Comparison of ENCODE assay signal across 1 cellular context in the genomic region with DNA sequence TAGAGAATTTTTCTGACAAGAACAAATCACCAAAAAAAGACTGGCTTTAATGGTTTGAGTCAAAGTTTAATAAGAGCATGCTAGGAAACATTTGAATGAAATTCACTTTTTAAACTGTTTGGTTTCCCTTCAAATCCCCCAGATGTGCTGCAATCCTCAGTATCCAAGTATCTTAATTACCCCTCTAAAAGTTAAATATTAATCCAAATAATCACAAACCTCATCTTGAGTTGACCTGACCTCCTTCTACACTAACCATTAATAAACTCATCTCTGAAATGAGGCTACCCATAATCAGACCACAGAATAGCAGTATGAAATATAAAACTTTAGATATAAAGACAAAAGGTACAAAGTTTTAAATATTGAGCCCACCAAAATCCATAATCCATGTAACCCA.
TF ChIP-seq lines count a peak whose summit lies in the region.

No MANE protein-coding gene starts in this region.

TF ChIP-seq in GM23338, 12 proteins besides CTCF, POLR2A, EP300 and RAD21:
- TF ChIP-seq, protein P1, sequence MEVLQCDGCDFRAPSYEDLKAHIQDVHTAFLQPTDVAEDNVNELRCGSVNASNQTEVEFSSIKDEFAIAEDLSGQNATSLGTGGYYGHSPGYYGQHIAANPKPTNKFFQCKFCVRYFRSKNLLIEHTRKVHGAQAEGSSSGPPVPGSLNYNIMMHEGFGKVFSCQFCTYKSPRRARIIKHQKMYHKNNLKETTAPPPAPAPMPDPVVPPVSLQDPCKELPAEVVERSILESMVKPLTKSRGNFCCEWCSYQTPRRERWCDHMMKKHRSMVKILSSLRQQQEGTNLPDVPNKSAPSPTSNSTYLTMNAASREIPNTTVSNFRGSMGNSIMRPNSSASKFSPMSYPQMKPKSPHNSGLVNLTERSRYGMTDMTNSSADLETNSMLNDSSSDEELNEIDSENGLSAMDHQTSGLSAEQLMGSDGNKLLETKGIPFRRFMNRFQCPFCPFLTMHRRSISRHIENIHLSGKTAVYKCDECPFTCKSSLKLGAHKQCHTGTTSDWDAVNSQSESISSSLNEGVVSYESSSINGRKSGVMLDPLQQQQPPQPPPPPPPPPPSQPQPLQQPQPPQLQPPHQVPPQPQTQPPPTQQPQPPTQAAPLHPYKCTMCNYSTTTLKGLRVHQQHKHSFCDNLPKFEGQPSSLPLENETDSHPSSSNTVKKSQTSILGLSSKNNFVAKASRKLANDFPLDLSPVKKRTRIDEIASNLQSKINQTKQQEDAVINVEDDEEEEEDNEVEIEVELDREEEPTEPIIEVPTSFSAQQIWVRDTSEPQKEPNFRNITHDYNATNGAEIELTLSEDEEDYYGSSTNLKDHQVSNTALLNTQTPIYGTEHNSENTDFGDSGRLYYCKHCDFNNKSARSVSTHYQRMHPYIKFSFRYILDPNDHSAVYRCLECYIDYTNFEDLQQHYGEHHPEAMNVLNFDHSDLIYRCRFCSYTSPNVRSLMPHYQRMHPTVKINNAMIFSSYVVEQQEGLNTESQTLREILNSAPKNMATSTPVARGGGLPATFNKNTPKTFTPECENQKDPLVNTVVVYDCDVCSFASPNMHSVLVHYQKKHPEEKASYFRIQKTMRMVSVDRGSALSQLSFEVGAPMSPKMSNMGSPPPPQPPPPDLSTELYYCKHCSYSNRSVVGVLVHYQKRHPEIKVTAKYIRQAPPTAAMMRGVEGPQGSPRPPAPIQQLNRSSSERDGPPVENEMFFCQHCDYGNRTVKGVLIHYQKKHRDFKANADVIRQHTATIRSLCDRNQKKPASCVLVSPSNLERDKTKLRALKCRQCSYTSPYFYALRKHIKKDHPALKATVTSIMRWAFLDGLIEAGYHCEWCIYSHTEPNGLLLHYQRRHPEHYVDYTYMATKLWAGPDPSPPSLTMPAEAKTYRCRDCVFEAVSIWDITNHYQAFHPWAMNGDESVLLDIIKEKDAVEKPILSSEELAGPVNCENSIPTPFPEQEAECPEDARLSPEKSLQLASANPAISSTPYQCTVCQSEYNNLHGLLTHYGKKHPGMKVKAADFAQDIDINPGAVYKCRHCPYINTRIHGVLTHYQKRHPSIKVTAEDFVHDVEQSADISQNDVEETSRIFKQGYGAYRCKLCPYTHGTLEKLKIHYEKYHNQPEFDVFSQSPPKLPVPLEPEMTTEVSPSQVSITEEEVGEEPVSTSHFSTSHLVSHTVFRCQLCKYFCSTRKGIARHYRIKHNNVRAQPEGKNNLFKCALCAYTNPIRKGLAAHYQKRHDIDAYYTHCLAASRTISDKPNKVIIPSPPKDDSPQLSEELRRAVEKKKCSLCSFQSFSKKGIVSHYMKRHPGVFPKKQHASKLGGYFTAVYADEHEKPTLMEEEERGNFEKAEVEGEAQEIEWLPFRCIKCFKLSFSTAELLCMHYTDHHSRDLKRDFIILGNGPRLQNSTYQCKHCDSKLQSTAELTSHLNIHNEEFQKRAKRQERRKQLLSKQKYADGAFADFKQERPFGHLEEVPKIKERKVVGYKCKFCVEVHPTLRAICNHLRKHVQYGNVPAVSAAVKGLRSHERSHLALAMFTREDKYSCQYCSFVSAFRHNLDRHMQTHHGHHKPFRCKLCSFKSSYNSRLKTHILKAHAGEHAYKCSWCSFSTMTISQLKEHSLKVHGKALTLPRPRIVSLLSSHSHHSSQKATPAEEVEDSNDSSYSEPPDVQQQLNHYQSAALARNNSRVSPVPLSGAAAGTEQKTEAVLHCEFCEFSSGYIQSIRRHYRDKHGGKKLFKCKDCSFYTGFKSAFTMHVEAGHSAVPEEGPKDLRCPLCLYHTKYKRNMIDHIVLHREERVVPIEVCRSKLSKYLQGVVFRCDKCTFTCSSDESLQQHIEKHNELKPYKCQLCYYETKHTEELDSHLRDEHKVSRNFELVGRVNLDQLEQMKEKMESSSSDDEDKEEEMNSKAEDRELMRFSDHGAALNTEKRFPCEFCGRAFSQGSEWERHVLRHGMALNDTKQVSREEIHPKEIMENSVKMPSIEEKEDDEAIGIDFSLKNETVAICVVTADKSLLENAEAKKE (CRISPR knock-in tag; IDR thresholded peaks at IDR 0.05): no peak
- TF ChIP-seq, protein P2, sequence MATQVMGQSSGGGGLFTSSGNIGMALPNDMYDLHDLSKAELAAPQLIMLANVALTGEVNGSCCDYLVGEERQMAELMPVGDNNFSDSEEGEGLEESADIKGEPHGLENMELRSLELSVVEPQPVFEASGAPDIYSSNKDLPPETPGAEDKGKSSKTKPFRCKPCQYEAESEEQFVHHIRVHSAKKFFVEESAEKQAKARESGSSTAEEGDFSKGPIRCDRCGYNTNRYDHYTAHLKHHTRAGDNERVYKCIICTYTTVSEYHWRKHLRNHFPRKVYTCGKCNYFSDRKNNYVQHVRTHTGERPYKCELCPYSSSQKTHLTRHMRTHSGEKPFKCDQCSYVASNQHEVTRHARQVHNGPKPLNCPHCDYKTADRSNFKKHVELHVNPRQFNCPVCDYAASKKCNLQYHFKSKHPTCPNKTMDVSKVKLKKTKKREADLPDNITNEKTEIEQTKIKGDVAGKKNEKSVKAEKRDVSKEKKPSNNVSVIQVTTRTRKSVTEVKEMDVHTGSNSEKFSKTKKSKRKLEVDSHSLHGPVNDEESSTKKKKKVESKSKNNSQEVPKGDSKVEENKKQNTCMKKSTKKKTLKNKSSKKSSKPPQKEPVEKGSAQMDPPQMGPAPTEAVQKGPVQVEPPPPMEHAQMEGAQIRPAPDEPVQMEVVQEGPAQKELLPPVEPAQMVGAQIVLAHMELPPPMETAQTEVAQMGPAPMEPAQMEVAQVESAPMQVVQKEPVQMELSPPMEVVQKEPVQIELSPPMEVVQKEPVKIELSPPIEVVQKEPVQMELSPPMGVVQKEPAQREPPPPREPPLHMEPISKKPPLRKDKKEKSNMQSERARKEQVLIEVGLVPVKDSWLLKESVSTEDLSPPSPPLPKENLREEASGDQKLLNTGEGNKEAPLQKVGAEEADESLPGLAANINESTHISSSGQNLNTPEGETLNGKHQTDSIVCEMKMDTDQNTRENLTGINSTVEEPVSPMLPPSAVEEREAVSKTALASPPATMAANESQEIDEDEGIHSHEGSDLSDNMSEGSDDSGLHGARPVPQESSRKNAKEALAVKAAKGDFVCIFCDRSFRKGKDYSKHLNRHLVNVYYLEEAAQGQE (IDR thresholded peaks at IDR 0.05; ENCODE audit: unreplicated experiment): no peak
- TF ChIP-seq NANOG (IDR thresholded peaks at IDR 0.05; ENCODE audit: borderline replicate concordance): no peak
TF ChIP-seq in GM23338: peak in this region for 0.
